In the genomic region with DNA sequence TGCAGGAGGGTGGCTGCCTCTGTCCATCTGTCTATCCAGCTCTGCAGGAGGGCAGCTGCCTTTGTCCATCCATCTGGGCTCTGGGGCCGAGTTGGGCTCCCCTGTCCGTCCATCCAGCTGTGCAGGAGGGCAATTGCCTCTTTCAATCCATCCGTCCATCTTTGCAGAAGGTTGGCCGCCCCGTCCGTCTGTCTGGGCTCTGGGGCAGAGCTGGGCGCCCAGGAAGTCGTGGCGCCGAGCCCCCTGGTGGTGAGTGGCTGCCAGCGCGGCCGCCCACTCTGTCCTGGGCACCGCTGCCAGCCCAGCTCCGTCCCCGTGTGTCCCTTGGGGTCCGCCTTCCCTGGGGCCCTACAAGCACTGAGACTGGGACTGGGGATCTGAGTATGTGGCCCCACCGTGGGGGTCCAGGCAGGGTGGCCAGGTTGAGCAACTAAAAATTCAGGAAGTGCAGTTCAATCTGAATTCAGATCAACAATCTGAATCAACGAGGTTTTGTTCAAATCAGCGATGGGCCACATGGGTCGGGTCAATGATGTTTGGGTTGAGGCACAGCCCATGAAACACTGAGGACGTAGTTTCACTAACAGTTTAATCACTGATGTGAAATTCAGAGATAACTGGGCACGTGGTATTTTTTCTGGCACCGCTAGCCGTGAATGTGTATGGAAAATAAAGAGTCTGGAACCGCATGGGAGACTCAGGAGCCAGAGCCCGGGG, we compare ENCODE assay signal across 8 cellular contexts.
DNase-seq lines count a peak whose midpoint lies in the region; ATAC-seq and TF ChIP-seq lines count a peak whose summit lies in the region.

No MANE protein-coding gene starts in this region.

- ATAC-seq in GM21723 (IDR thresholded peaks at IDR 0.05; ENCODE audit: unreplicated experiment): no peak

- no peaks in the 10 kb centered on the region for H3K9me3 ChIP-seq in GM23248 (ENCODE audit: low read depth)

- no peaks in the 10 kb centered on the region for H3K27me3 ChIP-seq in GM23248 (replicated peaks; ENCODE audit: insufficient read depth)
- H3K27me3 ChIP-seq in dorsolateral prefrontal cortex: peaks cover 0 to 13% (median 0%) of the 10 kb centered on the region in 45 donors

- H3K36me3 ChIP-seq in GM23248 (ENCODE audit: low read depth): no peaks in the 10 kb centered on the region

- H3K4me1 ChIP-seq in GM23248 (ENCODE audit: insufficient read depth): no peaks in the 10 kb centered on the region

- H3K9me2 ChIP-seq in GM23248 (ENCODE audit: insufficient read depth): no peaks in the 10 kb centered on the region

- no peak overlapping the region for H3K9ac ChIP-seq in GM23248

- intact Hi-C loops in dorsolateral prefrontal cortex (cut with DNase I): no loop called here

- no peaks in the 10 kb centered on the region for H3K79me2 ChIP-seq in GM23248 (ENCODE audit: insufficient read depth)

- H3K4me2 ChIP-seq in GM23248 (ENCODE audit: unreplicated experiment): no peak overlapping the region

- in situ Hi-C loops in GM23248 (cut with MboI): no loop called here

- no peaks in the 10 kb centered on the region for H4K20me1 ChIP-seq in GM23248 (ENCODE audit: insufficient read depth)

- no peaks in the 10 kb centered on the region for H3F3A ChIP-seq in GM23248 (ENCODE audit: insufficient read depth)

- WGBS in GM23248 (ENCODE audit: low coverage in 1 of 2, low lambda C conversion rate in 2 of 2, missing lambda C conversion rate in 2 of 2), 2 experiments: 23 to 27% methylated on average over 27 of the region's 27 CpGs

- H3K4me3 ChIP-seq in GM23248 (no peak overlapping the region), dorsolateral prefrontal cortex (no peak overlapping the region)

- peak in 54 of 56 donors; percentile 24 to 70 (median 52) for TF ChIP-seq CTCF in dorsolateral prefrontal cortex (IDR thresholded peaks at IDR 0.05 in 54 of 56, conservative IDR thresholded peaks at IDR 0.05 in 2 of 56; ENCODE audit: low read depth in 1 of 56, partially characterized antibody in 56 of 56)

- H3K27ac ChIP-seq in GM23248: no peak overlapping the region
- H3K27ac ChIP-seq in dorsolateral prefrontal cortex: no peak overlapping the region

- DNase-seq in GM23248 (peak; percentile 1), T-helper 9 cell (peak; percentile 32), dorsolateral prefrontal cortex (no peak), amniotic stem cell (lab: John Stamatoyannopoulos, UW) (no peak), kidney glomerular epithelial cell (lab: John Stamatoyannopoulos, UW) (no peak), SKM-1 (lab: John Stamatoyannopoulos, UW; ENCODE audit: unreplicated experiment) (no peak)
- peak; percentile 52 to 57 for DNase-seq in stimulated activated CD4-positive, alpha-beta T cell treated with anti-CD3 and anti-CD28 coated beads, Interleukin-2, amount 100 ng/mL, for 24 hours

- no peak overlapping the region for H2AFZ ChIP-seq in GM23248

Comparison
In these comparisons a context has a peak if more than half of its experiments do, and no peak if none do; other contexts are left out.
1. DNase-seq: peak in GM23248 (single experiment), T-helper 9 cell (single experiment) and stimulated activated CD4-positive, alpha-beta T cell treated with anti-CD3 and anti-CD28 coated beads, Interleukin-2, amount 100 ng/mL, for 24 hours (2 of 2); none in dorsolateral prefrontal cortex (0 of 10), amniotic stem cell (single experiment), kidney glomerular epithelial cell (single experiment) and SKM-1 (single experiment).